Comparison of ENCODE assay signal across 1 cellular context in genomic region chr20:62022575-62023139, GRCh38.
TF ChIP-seq lines count a peak whose summit lies in the region.

No MANE protein-coding gene starts in this region.

TF ChIP-seq in H1, 55 proteins besides CTCF, POLR2A, EP300 and RAD21 (continued from another document):
- TF ChIP-seq KDM1A (IDR thresholded peaks at IDR 0.05; ENCODE audit: borderline replicate concordance, low read length) = no peak
- TF ChIP-seq EZH2 (IDR thresholded peaks at IDR 0.05; ENCODE audit: low read depth, low read length, severe bottlenecking) = no peak
- TF ChIP-seq SUZ12 (IDR thresholded peaks at IDR 0.05; ENCODE audit: low read length) = no peak
- TF ChIP-seq GTF2F1 (IDR thresholded peaks at IDR 0.05; ENCODE audit: borderline replicate concordance, low read depth, low read length) = no peak
- TF ChIP-seq TCF12 (IDR thresholded peaks at IDR 0.05; ENCODE audit: low read depth, low read length) = no peak
- no peak for TF ChIP-seq SIN3A (conservative IDR thresholded peaks at IDR 0.05 in 1 of 2, IDR thresholded peaks at IDR 0.05 in 1 of 2; ENCODE audit: low read depth in 1 of 2, low read length in 2 of 2)
- TF ChIP-seq RXRA (IDR thresholded peaks at IDR 0.05; ENCODE audit: insufficient read depth, low read depth, low read length) = no peak
- no peak for TF ChIP-seq ATF2 (IDR thresholded peaks at IDR 0.05; ENCODE audit: low read length)
- TF ChIP-seq CHD1 (IDR thresholded peaks at IDR 0.05; ENCODE audit: low read depth, low read length) = no peak
